In the genomic region with DNA sequence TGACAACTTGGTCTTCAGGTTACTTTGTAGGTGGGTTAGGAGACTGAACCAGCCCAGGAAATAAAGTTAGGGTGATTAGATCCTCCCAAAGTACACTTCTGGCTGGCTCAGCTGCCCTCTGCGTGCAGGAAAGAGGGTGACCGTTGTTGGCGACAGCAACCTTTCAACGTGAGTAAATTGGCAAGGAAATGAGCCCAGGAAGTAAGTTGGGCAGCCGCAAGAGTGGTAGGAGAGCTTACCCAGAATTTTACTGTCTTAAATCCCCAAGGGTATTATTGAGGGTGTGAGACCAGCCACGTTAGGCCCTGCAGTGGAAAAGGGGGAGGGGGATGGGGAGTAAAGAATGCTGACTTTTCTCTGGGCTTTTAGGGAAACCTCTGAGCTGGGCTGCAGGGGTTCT, we compare ENCODE assay signal across 1 cellular context.
TF ChIP-seq lines count a peak whose summit lies in the region.

No MANE protein-coding gene starts in this region.

TF ChIP-seq in HepG2, 621 proteins besides CTCF, POLR2A, EP300 and RAD21 (continued from another document):
- no peak for TF ChIP-seq RBFOX2 (IDR thresholded peaks at IDR 0.05; ENCODE audit: low read depth, low read length)
- no peak for TF ChIP-seq NFIC (IDR thresholded peaks at IDR 0.05; ENCODE audit: low read length)
- TF ChIP-seq, protein P1, sequence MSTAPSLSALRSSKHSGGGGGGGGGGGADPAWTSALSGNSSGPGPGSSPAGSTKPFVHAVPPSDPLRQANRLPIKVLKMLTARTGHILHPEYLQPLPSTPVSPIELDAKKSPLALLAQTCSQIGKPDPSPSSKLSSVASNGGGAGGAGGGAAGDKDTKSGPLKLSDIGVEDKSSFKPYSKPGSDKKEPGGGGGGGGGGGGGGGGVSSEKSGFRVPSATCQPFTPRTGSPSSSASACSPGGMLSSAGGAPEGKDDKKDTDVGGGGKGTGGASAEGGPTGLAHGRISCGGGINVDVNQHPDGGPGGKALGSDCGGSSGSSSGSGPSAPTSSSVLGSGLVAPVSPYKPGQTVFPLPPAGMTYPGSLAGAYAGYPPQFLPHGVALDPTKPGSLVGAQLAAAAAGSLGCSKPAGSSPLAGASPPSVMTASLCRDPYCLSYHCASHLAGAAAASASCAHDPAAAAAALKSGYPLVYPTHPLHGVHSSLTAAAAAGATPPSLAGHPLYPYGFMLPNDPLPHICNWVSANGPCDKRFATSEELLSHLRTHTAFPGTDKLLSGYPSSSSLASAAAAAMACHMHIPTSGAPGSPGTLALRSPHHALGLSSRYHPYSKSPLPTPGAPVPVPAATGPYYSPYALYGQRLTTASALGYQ (CRISPR knock-in tag; IDR thresholded peaks at IDR 0.05) = no peak
- TF ChIP-seq, protein P2, sequence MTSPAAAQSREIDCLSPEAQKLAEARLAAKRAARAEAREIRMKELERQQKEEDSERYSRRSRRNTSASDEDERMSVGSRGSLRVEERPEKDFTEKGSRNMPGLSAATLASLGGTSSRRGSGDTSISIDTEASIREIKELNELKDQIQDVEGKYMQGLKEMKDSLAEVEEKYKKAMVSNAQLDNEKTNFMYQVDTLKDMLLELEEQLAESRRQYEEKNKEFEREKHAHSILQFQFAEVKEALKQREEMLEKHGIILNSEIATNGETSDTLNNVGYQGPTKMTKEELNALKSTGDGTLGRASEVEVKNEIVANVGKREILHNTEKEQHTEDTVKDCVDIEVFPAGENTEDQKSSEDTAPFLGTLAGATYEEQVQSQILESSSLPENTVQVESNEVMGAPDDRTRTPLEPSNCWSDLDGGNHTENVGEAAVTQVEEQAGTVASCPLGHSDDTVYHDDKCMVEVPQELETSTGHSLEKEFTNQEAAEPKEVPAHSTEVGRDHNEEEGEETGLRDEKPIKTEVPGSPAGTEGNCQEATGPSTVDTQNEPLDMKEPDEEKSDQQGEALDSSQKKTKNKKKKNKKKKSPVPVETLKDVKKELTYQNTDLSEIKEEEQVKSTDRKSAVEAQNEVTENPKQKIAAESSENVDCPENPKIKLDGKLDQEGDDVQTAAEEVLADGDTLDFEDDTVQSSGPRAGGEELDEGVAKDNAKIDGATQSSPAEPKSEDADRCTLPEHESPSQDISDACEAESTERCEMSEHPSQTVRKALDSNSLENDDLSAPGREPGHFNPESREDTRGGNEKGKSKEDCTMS (CRISPR knock-in tag; conservative IDR thresholded peaks at IDR 0.05) = no peak
- no peak for TF ChIP-seq ZNF766 (CRISPR knock-in tag; IDR thresholded peaks at IDR 0.05; ENCODE audit: borderline replicate concordance)
- TF ChIP-seq, protein P3, sequence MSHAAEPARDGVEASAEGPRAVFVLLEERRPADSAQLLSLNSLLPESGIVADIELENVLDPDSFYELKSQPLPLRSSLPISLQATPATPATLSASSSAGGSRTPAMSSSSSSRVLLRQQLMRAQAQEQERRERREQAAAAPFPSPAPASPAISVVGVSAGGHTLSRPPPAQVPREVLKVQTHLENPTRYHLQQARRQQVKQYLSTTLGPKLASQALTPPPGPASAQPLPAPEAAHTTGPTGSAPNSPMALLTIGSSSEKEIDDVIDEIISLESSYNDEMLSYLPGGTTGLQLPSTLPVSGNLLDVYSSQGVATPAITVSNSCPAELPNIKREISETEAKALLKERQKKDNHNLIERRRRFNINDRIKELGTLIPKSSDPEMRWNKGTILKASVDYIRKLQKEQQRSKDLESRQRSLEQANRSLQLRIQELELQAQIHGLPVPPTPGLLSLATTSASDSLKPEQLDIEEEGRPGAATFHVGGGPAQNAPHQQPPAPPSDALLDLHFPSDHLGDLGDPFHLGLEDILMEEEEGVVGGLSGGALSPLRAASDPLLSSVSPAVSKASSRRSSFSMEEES (CRISPR knock-in tag; IDR thresholded peaks at IDR 0.05) = no peak
- TF ChIP-seq AGO1 (IDR thresholded peaks at IDR 0.05; ENCODE audit: low read depth, low read length, poor library complexity, severe bottlenecking) = no peak
- TF ChIP-seq ZNF329 (CRISPR knock-in tag; IDR thresholded peaks at IDR 0.05; ENCODE audit: low read depth) = no peak
- no peak for TF ChIP-seq ATRX (CRISPR knock-in tag; IDR thresholded peaks at IDR 0.05; ENCODE audit: borderline replicate concordance)
- TF ChIP-seq ZFP62 (CRISPR knock-in tag; IDR thresholded peaks at IDR 0.05) = no peak
- TF ChIP-seq, protein P4, sequence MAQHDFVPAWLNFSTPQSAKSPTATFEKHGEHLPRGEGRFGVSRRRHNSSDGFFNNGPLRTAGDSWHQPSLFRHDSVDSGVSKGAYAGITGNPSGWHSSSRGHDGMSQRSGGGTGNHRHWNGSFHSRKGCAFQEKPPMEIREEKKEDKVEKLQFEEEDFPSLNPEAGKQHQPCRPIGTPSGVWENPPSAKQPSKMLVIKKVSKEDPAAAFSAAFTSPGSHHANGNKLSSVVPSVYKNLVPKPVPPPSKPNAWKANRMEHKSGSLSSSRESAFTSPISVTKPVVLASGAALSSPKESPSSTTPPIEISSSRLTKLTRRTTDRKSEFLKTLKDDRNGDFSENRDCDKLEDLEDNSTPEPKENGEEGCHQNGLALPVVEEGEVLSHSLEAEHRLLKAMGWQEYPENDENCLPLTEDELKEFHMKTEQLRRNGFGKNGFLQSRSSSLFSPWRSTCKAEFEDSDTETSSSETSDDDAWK (CRISPR knock-in tag; IDR thresholded peaks at IDR 0.05) = no peak
TF ChIP-seq in HepG2: peak in this region for 0.
